1 cellular context compared by ENCODE assay signal in the genomic region with DNA sequence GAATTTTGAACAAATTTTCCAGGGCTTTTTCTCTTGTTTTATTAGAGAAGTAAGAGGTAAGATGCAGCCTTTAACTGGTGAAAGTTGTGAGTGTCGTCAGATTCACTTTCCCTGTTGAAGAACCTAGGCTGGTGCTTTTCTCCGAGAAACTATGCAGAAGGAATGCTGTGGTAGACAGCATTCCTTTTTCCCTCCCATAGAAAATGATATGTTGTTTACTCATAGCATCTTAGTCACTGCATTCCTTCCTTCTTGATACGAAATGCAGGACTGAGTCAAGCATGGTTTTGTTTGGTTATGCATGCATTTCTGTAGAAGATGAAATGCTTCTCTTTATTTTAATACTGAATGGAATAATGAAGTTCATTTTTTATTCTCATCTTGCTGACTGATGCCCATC.
TF ChIP-seq lines count a peak whose summit lies in the region.

No MANE protein-coding gene starts in this region.

TF ChIP-seq in HepG2, 621 proteins besides CTCF, POLR2A, EP300 and RAD21:
- TF ChIP-seq, protein P1, sequence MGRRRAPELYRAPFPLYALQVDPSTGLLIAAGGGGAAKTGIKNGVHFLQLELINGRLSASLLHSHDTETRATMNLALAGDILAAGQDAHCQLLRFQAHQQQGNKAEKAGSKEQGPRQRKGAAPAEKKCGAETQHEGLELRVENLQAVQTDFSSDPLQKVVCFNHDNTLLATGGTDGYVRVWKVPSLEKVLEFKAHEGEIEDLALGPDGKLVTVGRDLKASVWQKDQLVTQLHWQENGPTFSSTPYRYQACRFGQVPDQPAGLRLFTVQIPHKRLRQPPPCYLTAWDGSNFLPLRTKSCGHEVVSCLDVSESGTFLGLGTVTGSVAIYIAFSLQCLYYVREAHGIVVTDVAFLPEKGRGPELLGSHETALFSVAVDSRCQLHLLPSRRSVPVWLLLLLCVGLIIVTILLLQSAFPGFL (CRISPR knock-in tag; IDR thresholded peaks at IDR 0.05), result no peak
- no peak for TF ChIP-seq MYC (CRISPR knock-in tag; IDR thresholded peaks at IDR 0.05; ENCODE audit: borderline replicate concordance)
- no peak for TF ChIP-seq ZNF660 (CRISPR knock-in tag; IDR thresholded peaks at IDR 0.05; ENCODE audit: borderline replicate concordance, low read depth)
- TF ChIP-seq ZBTB42 (CRISPR knock-in tag; IDR thresholded peaks at IDR 0.05), result no peak
- TF ChIP-seq CEBPB (IDR thresholded peaks at IDR 0.05; ENCODE audit: borderline replicate concordance, low read depth, low read length), result no peak
- no peak for TF ChIP-seq TBX3 (IDR thresholded peaks at IDR 0.05; ENCODE audit: borderline replicate concordance)
- TF ChIP-seq, protein P2, sequence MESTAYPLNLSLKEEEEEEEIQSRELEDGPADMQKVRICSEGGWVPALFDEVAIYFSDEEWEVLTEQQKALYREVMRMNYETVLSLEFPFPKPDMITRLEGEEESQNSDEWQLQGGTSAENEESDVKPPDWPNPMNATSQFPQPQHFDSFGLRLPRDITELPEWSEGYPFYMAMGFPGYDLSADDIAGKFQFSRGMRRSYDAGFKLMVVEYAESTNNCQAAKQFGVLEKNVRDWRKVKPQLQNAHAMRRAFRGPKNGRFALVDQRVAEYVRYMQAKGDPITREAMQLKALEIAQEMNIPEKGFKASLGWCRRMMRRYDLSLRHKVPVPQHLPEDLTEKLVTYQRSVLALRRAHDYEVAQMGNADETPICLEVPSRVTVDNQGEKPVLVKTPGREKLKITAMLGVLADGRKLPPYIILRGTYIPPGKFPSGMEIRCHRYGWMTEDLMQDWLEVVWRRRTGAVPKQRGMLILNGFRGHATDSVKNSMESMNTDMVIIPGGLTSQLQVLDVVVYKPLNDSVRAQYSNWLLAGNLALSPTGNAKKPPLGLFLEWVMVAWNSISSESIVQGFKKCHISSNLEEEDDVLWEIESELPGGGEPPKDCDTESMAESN (CRISPR knock-in tag; conservative IDR thresholded peaks at IDR 0.05), result no peak
- TF ChIP-seq ZNF136 (CRISPR knock-in tag; IDR thresholded peaks at IDR 0.05; ENCODE audit: low read depth), result no peak
- TF ChIP-seq ZBTB21 (CRISPR knock-in tag; IDR thresholded peaks at IDR 0.05), result no peak
- TF ChIP-seq ZNF776 (CRISPR knock-in tag; IDR thresholded peaks at IDR 0.05), result no peak
- no peak for TF ChIP-seq PAX8 (CRISPR knock-in tag; IDR thresholded peaks at IDR 0.05; ENCODE audit: borderline replicate concordance)
- no peak for TF ChIP-seq NR2F2 (IDR thresholded peaks at IDR 0.05; ENCODE audit: borderline replicate concordance, low read depth)
- TF ChIP-seq, protein P3, sequence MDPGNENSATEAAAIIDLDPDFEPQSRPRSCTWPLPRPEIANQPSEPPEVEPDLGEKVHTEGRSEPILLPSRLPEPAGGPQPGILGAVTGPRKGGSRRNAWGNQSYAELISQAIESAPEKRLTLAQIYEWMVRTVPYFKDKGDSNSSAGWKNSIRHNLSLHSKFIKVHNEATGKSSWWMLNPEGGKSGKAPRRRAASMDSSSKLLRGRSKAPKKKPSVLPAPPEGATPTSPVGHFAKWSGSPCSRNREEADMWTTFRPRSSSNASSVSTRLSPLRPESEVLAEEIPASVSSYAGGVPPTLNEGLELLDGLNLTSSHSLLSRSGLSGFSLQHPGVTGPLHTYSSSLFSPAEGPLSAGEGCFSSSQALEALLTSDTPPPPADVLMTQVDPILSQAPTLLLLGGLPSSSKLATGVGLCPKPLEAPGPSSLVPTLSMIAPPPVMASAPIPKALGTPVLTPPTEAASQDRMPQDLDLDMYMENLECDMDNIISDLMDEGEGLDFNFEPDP (CRISPR knock-in tag; conservative IDR thresholded peaks at IDR 0.05), result no peak
- no peak for TF ChIP-seq HNF4G (IDR thresholded peaks at IDR 0.05; ENCODE audit: borderline replicate concordance, low read depth, low read length)
- no peak for TF ChIP-seq HNF4G (CRISPR knock-in tag; IDR thresholded peaks at IDR 0.05; ENCODE audit: borderline replicate concordance, low read depth)
- TF ChIP-seq SOX13 (IDR thresholded peaks at IDR 0.05), result no peak
- TF ChIP-seq SOX13 (CRISPR knock-in tag; conservative IDR thresholded peaks at IDR 0.05 in 1 of 2, IDR thresholded peaks at IDR 0.05 in 1 of 2), result no peak
- TF ChIP-seq TP53 (CRISPR knock-in tag; conservative IDR thresholded peaks at IDR 0.05), result no peak
- TF ChIP-seq, protein P4, sequence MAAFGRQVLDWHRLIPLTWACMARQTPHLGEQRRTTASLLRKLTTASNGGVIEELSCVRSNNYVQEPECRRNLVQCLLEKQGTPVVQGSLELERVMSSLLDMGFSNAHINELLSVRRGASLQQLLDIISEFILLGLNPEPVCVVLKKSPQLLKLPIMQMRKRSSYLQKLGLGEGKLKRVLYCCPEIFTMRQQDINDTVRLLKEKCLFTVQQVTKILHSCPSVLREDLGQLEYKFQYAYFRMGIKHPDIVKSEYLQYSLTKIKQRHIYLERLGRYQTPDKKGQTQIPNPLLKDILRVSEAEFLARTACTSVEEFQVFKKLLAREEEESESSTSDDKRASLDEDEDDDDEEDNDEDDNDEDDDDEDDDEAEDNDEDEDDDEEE (CRISPR knock-in tag; IDR thresholded peaks at IDR 0.05), result no peak
